2 cellular contexts compared by ENCODE assay signal in genomic region chr11:62896049-62896448, GRCh38.
TF ChIP-seq lines count a peak whose summit lies in the region.

No MANE protein-coding gene starts in this region.

TF ChIP-seq in liver, 16 proteins besides CTCF, POLR2A, EP300 and RAD21:
- TF ChIP-seq ZBTB33 (IDR thresholded peaks at IDR 0.05) (no peak), NR2F2 (IDR thresholded peaks at IDR 0.05) (peak; percentile 44)
TF ChIP-seq in liver: peak in this region for 1.

TF ChIP-seq in HepG2, 621 proteins besides CTCF, POLR2A, EP300 and RAD21:
- no peak for TF ChIP-seq ARID2 (CRISPR knock-in tag; IDR thresholded peaks at IDR 0.05; ENCODE audit: borderline replicate concordance)
- TF ChIP-seq RFXAP (CRISPR knock-in tag; IDR thresholded peaks at IDR 0.05; ENCODE audit: borderline replicate concordance): no peak
- no peak for TF ChIP-seq ZNF782 (CRISPR knock-in tag; IDR thresholded peaks at IDR 0.05; ENCODE audit: borderline replicate concordance)
